ENCODE assay signal across 13 cellular contexts in genomic region chr3:42507751-42508335, GRCh38. TPM values are rescaled to one million over a fixed set of nuclear protein-coding genes. Genes with fewer than 3 reads are reported as not detected.
DNase-seq lines count a peak whose midpoint lies in the region; ATAC-seq and TF ChIP-seq lines count a peak whose summit lies in the region.
"Had no signal": no experiment of that assay in that cellular context is flagged by ENCODE, and none has a peak within 500 bp of the region (broad histone marks: within the 10 kb centered on the region; RNA-seq: fewer than 3 reads in every experiment).

No MANE protein-coding gene starts in this region.

- H3K4me1 Mint-ChIP-seq in activated naive CD8-positive, alpha-beta T cell (ENCODE audit: low read depth) = peaks cover 77% of the 10 kb centered on the region
- peaks cover 31% of the 10 kb centered on the region for H3K4me1 Mint-ChIP-seq in activated naive CD8-positive, alpha-beta T cell treated with anti-CD3 and anti-CD28 coated beads, Interleukin-2, amount 50 U/mL, for 24 hours
- H3K4me1 Mint-ChIP-seq in endodermal cell = peaks cover 25% of the 10 kb centered on the region

- ATAC-seq in activated naive CD8-positive, alpha-beta T cell treated with anti-CD3 and anti-CD28 coated beads, Interleukin-2, amount 50 U/mL, for 24 hours = no peak
- ATAC-seq in GM18511 (IDR thresholded peaks at IDR 0.05; ENCODE audit: unreplicated experiment) = no peak

- intact Hi-C loops in tibial artery (cut with DNase I; ENCODE audit: low total_unique reads) (no loop called here), testis (cut with DNase I; ENCODE audit: low total_unique reads) (no loop called here)

- H3K9me3 ChIP-seq in endodermal cell (ENCODE audit: control insufficient read depth, low read length) (no peaks in the 10 kb centered on the region), tibial artery (no peaks in the 10 kb centered on the region), testis (no peaks in the 10 kb centered on the region)
- H3K9me3 ChIP-seq: esophagus squamous epithelium had no signal

- H3K4me3 ChIP-seq in endodermal cell (ENCODE audit: low read length) (no peak overlapping the region), tibial artery (no peak overlapping the region), testis (no peak overlapping the region)
- H3K4me3 ChIP-seq: esophagus squamous epithelium had no signal

- no peak overlapping the region for H3K9ac ChIP-seq in endodermal cell (ENCODE audit: extremely low read depth, low read length, poor library complexity, severe bottlenecking)

- no peak for DNase-seq in activated naive CD8-positive, alpha-beta T cell treated with anti-CD3 and anti-CD28 coated beads, Interleukin-2, amount 50 U/mL, for 24 hours
- DNase-seq in RPMI8226 (peak; percentile 40), endodermal cell (peak; percentile 30), tibial artery (peak; percentile 12 to 56), testis (no peak)
- DNase-seq in stimulated activated CD8-positive, alpha-beta memory T cell treated with anti-CD3 and anti-CD28 coated beads, Interleukin-4, amount 100 ng/mL, for 48 hours = no peak
- DNase-seq: esophagus squamous epithelium, NCI-H1436 treated with DMSO at 0.1 percent for 48 hours, NCI-H82 had no signal

- H3K27me3 ChIP-seq in endodermal cell (ENCODE audit: control insufficient read depth, insufficient read depth, low read length, poor library complexity, severe bottlenecking) (peaks cover 10% of the 10 kb centered on the region), tibial artery (no peaks in the 10 kb centered on the region), testis (no peaks in the 10 kb centered on the region)

- TF ChIP-seq CTCF in endodermal cell (conservative IDR thresholded peaks at IDR 0.05) (no peak), tibial artery (IDR thresholded peaks at IDR 0.05) (no peak), testis (IDR thresholded peaks at IDR 0.05) (no peak)

- H3K36me3 Mint-ChIP-seq in activated naive CD8-positive, alpha-beta T cell = no peaks in the 10 kb centered on the region
- no peaks in the 10 kb centered on the region for H3K36me3 Mint-ChIP-seq in activated naive CD8-positive, alpha-beta T cell treated with anti-CD3 and anti-CD28 coated beads, Interleukin-2, amount 50 U/mL, for 24 hours (ENCODE audit: low read depth)
- no peaks in the 10 kb centered on the region for H3K36me3 Mint-ChIP-seq in endodermal cell (ENCODE audit: low read depth)

- no peaks in the 10 kb centered on the region for H3K27me3 Mint-ChIP-seq in activated naive CD8-positive, alpha-beta T cell
- no peaks in the 10 kb centered on the region for H3K27me3 Mint-ChIP-seq in activated naive CD8-positive, alpha-beta T cell treated with anti-CD3 and anti-CD28 coated beads, Interleukin-2, amount 50 U/mL, for 24 hours
- H3K27me3 Mint-ChIP-seq in endodermal cell (ENCODE audit: insufficient read depth) = peaks cover 13% of the 10 kb centered on the region

- no peaks in the 10 kb centered on the region for H3K9me3 Mint-ChIP-seq in activated naive CD8-positive, alpha-beta T cell (ENCODE audit: low read depth)
- no peaks in the 10 kb centered on the region for H3K9me3 Mint-ChIP-seq in activated naive CD8-positive, alpha-beta T cell treated with anti-CD3 and anti-CD28 coated beads, Interleukin-2, amount 50 U/mL, for 24 hours
- H3K9me3 Mint-ChIP-seq in endodermal cell = no peaks in the 10 kb centered on the region

- peak overlapping the region; percentile 44 for H3K4me3 Mint-ChIP-seq in activated naive CD8-positive, alpha-beta T cell
- no peak overlapping the region for H3K4me3 Mint-ChIP-seq in activated naive CD8-positive, alpha-beta T cell treated with anti-CD3 and anti-CD28 coated beads, Interleukin-2, amount 50 U/mL, for 24 hours
- no peak overlapping the region for H3K4me3 Mint-ChIP-seq in endodermal cell

- 92 to 95% methylated on average over 2 to 6 of the region's 6 CpGs for WGBS in endodermal cell (ENCODE audit: insufficient coverage in 1 of 2, insufficient read length in 1 of 2), 2 experiments
- 75 to 82% methylated on average over 6 of the region's 6 CpGs for WGBS in testis, 2 donors

- peak overlapping the region; percentile 29 for H3K27ac Mint-ChIP-seq in activated naive CD8-positive, alpha-beta T cell
- H3K27ac Mint-ChIP-seq in activated naive CD8-positive, alpha-beta T cell treated with anti-CD3 and anti-CD28 coated beads, Interleukin-2, amount 50 U/mL, for 24 hours = no peak overlapping the region
- no peak overlapping the region for H3K27ac Mint-ChIP-seq in endodermal cell

- H3K27ac ChIP-seq in endodermal cell (ENCODE audit: low read depth, low read length) (no peak overlapping the region), tibial artery (no peak overlapping the region), testis (no peak overlapping the region)

- TF ChIP-seq POLR2A in testis (IDR thresholded peaks at IDR 0.05) = no peak

- H3K36me3 ChIP-seq in endodermal cell (ENCODE audit: control insufficient read depth, insufficient read depth, low read length) = no peaks in the 10 kb centered on the region
- H3K36me3 ChIP-seq in tibial artery = no peaks in the 10 kb centered on the region
- H3K36me3 ChIP-seq in testis (ENCODE audit: low read depth, missing control alignments) = no peaks in the 10 kb centered on the region
- H3K36me3 ChIP-seq: esophagus squamous epithelium had no signal

- H3K4me1 ChIP-seq in endodermal cell (ENCODE audit: control insufficient read depth, insufficient read depth, low read length) (peaks cover 3% of the 10 kb centered on the region), tibial artery (peaks cover 0 to 37% (median 27%) of the 10 kb centered on the region in 4 donors), testis (no peaks in the 10 kb centered on the region)

RNA-seq across cellular contexts. Expression of gene VIPR1, which starts 5.4 kb away (rescaled TPM):
- 10 to 100 TPM; 12.9 to 14.7 TPM for total RNA-seq in endodermal cell
- 2.2 TPM for polyA plus RNA-seq in endodermal cell (2013, experiment 1 of 2)
- 1.4 TPM for polyA plus RNA-seq in endodermal cell (2013, experiment 2 of 2)
- 10 to 100 TPM in 1 of 2 donors, 1 to 10 TPM in 1; 4.6 to 10.2 TPM for total RNA-seq in testis
- 3.4 TPM for polyA plus RNA-seq in testis (ENCODE audit: insufficient read depth, low read depth, low replicate concordance)
- total RNA-seq: HT1080 had no signal
- polyA plus RNA-seq: BJ had no signal

Comparison
In these comparisons a context has a peak if more than half of its experiments do, and no peak if none do; other contexts are left out.
1. DNase-seq: peak in RPMI8226 (single experiment), endodermal cell (single experiment) and tibial artery (2 of 2); none in activated naive CD8-positive, alpha-beta T cell treated with anti-CD3 and anti-CD28 coated beads, Interleukin-2, amount 50 U/mL, for 24 hours (single experiment), stimulated activated CD8-positive, alpha-beta memory T cell treated with anti-CD3 and anti-CD28 coated beads, Interleukin-4, amount 100 ng/mL, for 48 hours (single experiment) and testis (single experiment).